1 cellular context compared by ENCODE assay signal in genomic region chr17:40803617-40804082, GRCh38.
TF ChIP-seq lines count a peak whose summit lies in the region.

No MANE protein-coding gene starts in this region.

TF ChIP-seq in WTC11, 78 proteins besides CTCF, POLR2A, EP300 and RAD21:
- TF ChIP-seq MYBL2 (CRISPR knock-in tag; IDR thresholded peaks at IDR 0.05) (no peak), GABPB1 (CRISPR knock-in tag; IDR thresholded peaks at IDR 0.05) (0 out of 2 replicates have a peak, but pooled peaks have one; percentile 33), SP1 (CRISPR knock-in tag; conservative IDR thresholded peaks at IDR 0.05) (0 out of 2 replicates have a peak, but pooled peaks have one; percentile 23)
